In the genomic region with DNA sequence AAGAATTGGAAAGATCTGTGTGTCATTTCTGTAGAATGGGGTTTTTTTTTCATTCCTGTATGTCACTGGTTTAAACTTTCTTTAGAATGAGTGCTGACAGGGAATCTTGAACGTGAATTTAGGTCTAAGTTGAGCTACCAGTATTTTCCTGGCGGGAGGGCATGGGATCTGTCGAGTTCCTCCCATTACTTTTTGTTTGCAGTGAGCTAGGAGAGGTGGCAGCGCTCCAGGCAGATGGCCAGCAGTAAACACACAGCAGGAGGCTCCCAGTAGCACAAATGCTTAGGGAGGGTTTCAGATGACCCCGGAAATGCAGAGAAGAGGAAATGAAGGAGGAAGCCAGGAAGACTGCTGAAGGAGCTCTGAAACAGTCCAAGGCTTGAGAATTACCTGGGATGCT, we compare ENCODE assay signal across 10 cellular contexts.
DNase-seq lines count a peak whose midpoint lies in the region; ATAC-seq, FAIRE-seq and TF ChIP-seq lines count a peak whose summit lies in the region.
"Had no signal": no experiment of that assay in that cellular context is flagged by ENCODE, and none has a peak within 500 bp of the region (broad histone marks: within the 10 kb centered on the region; RNA-seq: fewer than 3 reads in every experiment).

No MANE protein-coding gene starts in this region.

- H3K23ac ChIP-seq in H1 (ENCODE audit: insufficient read length) (no peak overlapping the region), trophoblast cell (ENCODE audit: low read length) (no peak overlapping the region)

- H3K79me1 ChIP-seq in H1 (ENCODE audit: low read depth, low read length) (no peaks in the 10 kb centered on the region), trophoblast cell (ENCODE audit: low read length) (no peaks in the 10 kb centered on the region)

- no peaks in the 10 kb centered on the region for H3K9me3 ChIP-seq in HCT116 (ENCODE audit: control insufficient read depth in 1 of 2, insufficient read depth in 1 of 2, low read depth in 1 of 2, low read length in 2 of 2)
- H3K9me3 ChIP-seq in H1 (ENCODE audit: insufficient read depth in 2 of 2, low read depth in 1 of 2, low read length in 1 of 2), result no peaks in the 10 kb centered on the region; a peak in 1 of 4 replicates
- H3K9me3 ChIP-seq in trophoblast cell (ENCODE audit: insufficient read depth, low read depth, low read length), result no peaks in the 10 kb centered on the region

- H2BK12ac ChIP-seq in H1 (ENCODE audit: low read depth, low read length) (no peak overlapping the region), trophoblast cell (ENCODE audit: low read length) (no peak overlapping the region)

- H2BK15ac ChIP-seq in H1 (ENCODE audit: low read length), result no peak overlapping the region

- H3K4me2 ChIP-seq in HCT116 (ENCODE audit: low read length) (0 out of 2 replicates have a peak overlapping the region, but pooled peaks have one; percentile 22), H1 (ENCODE audit: insufficient read depth in 1 of 2, low read depth in 2 of 2, low read length in 2 of 2) (no peak overlapping the region), trophoblast cell (ENCODE audit: low read length) (no peak overlapping the region)

- WGBS in H1 (ENCODE audit: extremely low coverage in 1 of 2, insufficient coverage in 1 of 2, insufficient read length in 1 of 2, insufficient replicate concordance in 2 of 2, low coverage in 1 of 2, low lambda C conversion rate in 2 of 2, missing lambda C conversion rate in 1 of 2), 2 experiments, result 47% methylated on average over 5 of the region's 5 CpGs; no CpG with 5 or more reads in 1 of the 2 experiments
- WGBS in trophoblast cell (ENCODE audit: extremely low coverage, insufficient coverage, insufficient read length), result no CpG with 5 or more reads among the region's 5 CpGs

- no peak overlapping the region for H4K8ac ChIP-seq in H1 (ENCODE audit: extremely low read depth, insufficient read depth, low read length)
- H4K8ac ChIP-seq in trophoblast cell (ENCODE audit: low read depth, low read length), result no peak overlapping the region

- H3K36me3 ChIP-seq in HCT116 (ENCODE audit: control insufficient read depth in 1 of 2, insufficient read depth in 2 of 2, low read length in 2 of 2) (no peaks in the 10 kb centered on the region), H1 (ENCODE audit: control insufficient read depth in 2 of 4, insufficient read depth in 4 of 4, low read length in 3 of 4) (peaks cover 0 to 7% (median 0%) of the 10 kb centered on the region in 4 experiments; a peak in 2 of 8 replicates), trophoblast cell (ENCODE audit: control insufficient read depth in 1 of 2, insufficient read depth in 2 of 2, low read length in 2 of 2) (no peaks in the 10 kb centered on the region)

- POLR2A ChIA-PET in HCT116 (lab: Charles Lee) (no interaction called here), H1 (lab: Charles Lee; ENCODE audit: partially characterized antibody) (no interaction called here)

- H2AK5ac ChIP-seq in H1 (ENCODE audit: low read depth, low read length) (no peak overlapping the region), trophoblast cell (ENCODE audit: low read length) (no peak overlapping the region)

- H3K4me1 Mint-ChIP-seq in activated naive CD8-positive, alpha-beta T cell treated with anti-CD3 and anti-CD28 coated beads for 36 hours, result peaks cover 30% of the 10 kb centered on the region

- TF ChIP-seq POLR2A in HCT116 (IDR thresholded peaks at IDR 0.05; ENCODE audit: borderline replicate concordance, extremely low read depth, insufficient read depth, insufficient read length), result no peak
- TF ChIP-seq POLR2A in H1 (IDR thresholded peaks at IDR 0.05; ENCODE audit: control extremely low read depth in 1 of 2, low read depth in 2 of 2, low read length in 2 of 2), result no peak

- H3K27me3 Mint-ChIP-seq in activated naive CD8-positive, alpha-beta T cell treated with anti-CD3 and anti-CD28 coated beads for 36 hours, result no peaks in the 10 kb centered on the region

- H3K79me2 ChIP-seq in HCT116 (ENCODE audit: insufficient read depth, low read length) (no peaks in the 10 kb centered on the region), H1 (ENCODE audit: control insufficient read depth in 1 of 2, insufficient read depth in 2 of 2, low read length in 2 of 2) (no peaks in the 10 kb centered on the region), trophoblast cell (ENCODE audit: control insufficient read depth, insufficient read depth, low read length, poor library complexity) (no peaks in the 10 kb centered on the region)

- H2BK5ac ChIP-seq in H1 (ENCODE audit: low read depth, low read length), result peak overlapping the region; percentile 13; the same call in 1 of the 2 replicates
- H2BK5ac ChIP-seq in trophoblast cell (ENCODE audit: low read depth, low read length, poor library complexity), result no peak overlapping the region

- no peak for TF ChIP-seq EP300 in H1 (IDR thresholded peaks at IDR 0.05; ENCODE audit: borderline replicate concordance in 1 of 2, low read depth in 2 of 2, low read length in 2 of 2)

- H2BK120ac ChIP-seq in H1 (replicated peaks; ENCODE audit: low read depth, low read length), result no peak overlapping the region
- no peak overlapping the region for H2BK120ac ChIP-seq in trophoblast cell (ENCODE audit: insufficient read depth, low read length, poor library complexity)

- no peak overlapping the region for H3K27ac Mint-ChIP-seq in activated naive CD8-positive, alpha-beta T cell treated with anti-CD3 and anti-CD28 coated beads for 36 hours

- H3K4ac ChIP-seq in H1 (replicated peaks; ENCODE audit: insufficient read length, low read depth, low read length) (no peak overlapping the region), trophoblast cell (ENCODE audit: low read depth, low read length) (no peak overlapping the region)

- TF ChIP-seq CTCF in HCT116 (IDR thresholded peaks at IDR 0.05 in 2 of 3, conservative IDR thresholded peaks at IDR 0.05 in 1 of 3; ENCODE audit: borderline replicate concordance in 1 of 3, insufficient read depth in 1 of 3, low read depth in 2 of 3, low read length in 2 of 3), result no peak
- no peak for TF ChIP-seq CTCF in H1 (IDR thresholded peaks at IDR 0.05; ENCODE audit: control extremely low read depth in 1 of 3, insufficient read depth in 1 of 3, low read depth in 1 of 3, low read length in 3 of 3)

- H3K27me3 ChIP-seq in HCT116 (ENCODE audit: insufficient read depth, low read length) (no peaks in the 10 kb centered on the region), H1 (replicated peaks in 1 of 4; ENCODE audit: control insufficient read depth in 3 of 4, extremely low read depth in 1 of 4, insufficient read depth in 3 of 4, low read length in 3 of 4) (no peaks in the 10 kb centered on the region), trophoblast cell (ENCODE audit: insufficient read depth, low read length) (no peaks in the 10 kb centered on the region)

- no peaks in the 10 kb centered on the region for H3K9me3 Mint-ChIP-seq in activated naive CD8-positive, alpha-beta T cell treated with anti-CD3 and anti-CD28 coated beads for 36 hours

- TF ChIP-seq RAD21 in HCT116 (IDR thresholded peaks at IDR 0.05; ENCODE audit: low read depth) (no peak), H1 (IDR thresholded peaks at IDR 0.05 in 1 of 2, conservative IDR thresholded peaks at IDR 0.05 in 1 of 2; ENCODE audit: low read depth in 2 of 2, low read length in 2 of 2) (no peak)

- peak overlapping the region; percentile 14 for H3K56ac ChIP-seq in H1 (replicated peaks; ENCODE audit: insufficient read length, low read depth, low read length)

- no peak overlapping the region for H2BK20ac ChIP-seq in H1 (ENCODE audit: low read length)

- CTCF ChIA-PET in HCT116 (lab: Charles Lee) (no interaction called here), H1 (lab: Charles Lee; ENCODE audit: partially characterized antibody) (no interaction called here)

- intact Hi-C loops in HCT116 (cut with micrococcal nuclease), result no loop called here

- H4K12ac ChIP-seq in trophoblast cell (ENCODE audit: low read depth, low read length), result no peak overlapping the region

- H4K5ac ChIP-seq in H1 (ENCODE audit: insufficient read length, low read depth, low read length), result no peak overlapping the region

- BruUV-seq in HCT116 (replicated peaks; lab: Mats Ljungman, UMichigan), result no TSS peak

- RAD21 ChIA-PET in HCT116 (lab: Charles Lee; ENCODE audit: low non-redundant PET in 1 of 2, low total read pairs in 2 of 2, uncharacterized antibody in 2 of 2, unreplicated experiment in 2 of 2), result no interaction called here

- H3K14ac ChIP-seq in H1 (ENCODE audit: insufficient read length) (no peak overlapping the region), trophoblast cell (ENCODE audit: low read length) (no peak overlapping the region)

- no peak overlapping the region for H4K91ac ChIP-seq in H1 (replicated peaks; ENCODE audit: insufficient read length, low read length)
- no peak overlapping the region for H4K91ac ChIP-seq in trophoblast cell (ENCODE audit: low read depth, low read length)

- H3K23me2 ChIP-seq in H1 (ENCODE audit: low read depth, low read length), result no peaks in the 10 kb centered on the region

- H3K4me1 ChIP-seq in HCT116 (ENCODE audit: control insufficient read depth in 1 of 2, insufficient read depth in 2 of 2, low read length in 2 of 2) (peaks cover 4 to 11% of the 10 kb centered on the region in 2 experiments; a peak in 3 of 4 replicates), H1 (replicated peaks in 1 of 4; ENCODE audit: control insufficient read depth in 3 of 4, insufficient read depth in 4 of 4, low read length in 3 of 4) (peaks cover 0 to 12% (median 9%) of the 10 kb centered on the region in 4 experiments; a peak in 4 of 7 replicates), trophoblast cell (ENCODE audit: control insufficient read depth in 1 of 2, insufficient read depth in 2 of 2, low read length in 2 of 2) (peaks cover 0 to 2% of the 10 kb centered on the region in 2 experiments)

- H3K18ac ChIP-seq in H1 (ENCODE audit: extremely low read depth, low read length) (no peak overlapping the region), trophoblast cell (ENCODE audit: low read length) (no peak overlapping the region)

- H3K36me3 Mint-ChIP-seq in activated naive CD8-positive, alpha-beta T cell treated with anti-CD3 and anti-CD28 coated beads for 36 hours, result peaks cover 52% of the 10 kb centered on the region

- DNase-seq in HCT116 (ENCODE audit: low read depth, low spot score) (no peak), NCI-H345 treated with DMSO at 0.1 percent for 48 hours (lab: John Stamatoyannopoulos, UW; ENCODE audit: unreplicated experiment) (peak; percentile 51), H1 (ENCODE audit: low read depth in 1 of 2, low spot score in 2 of 2) (no peak), trophoblast cell (peak; percentile 62 to 71), T-helper 1 cell (no peak)
- DNase-seq in stimulated activated CD4-positive, alpha-beta T cell treated with anti-CD3 and anti-CD28 coated beads, Interleukin-2, amount 100 ng/mL, for 48 hours, result no peak
- no peak for DNase-seq in activated naive CD8-positive, alpha-beta T cell treated with anti-CD3 and anti-CD28 coated beads for 36 hours
- no peak for DNase-seq in effector CD4-positive, alpha-beta T cell
- DNase-seq: NK-92 treated with Interleukin-12 subunit alpha and Interleukin-12 subunit beta, amount 100 ng/mL, for 24 hours had no signal

- H3K27ac ChIP-seq in HCT116 (ENCODE audit: low read depth, low read length) (no peak overlapping the region), H1 (ENCODE audit: low read depth, low read length) (no peak overlapping the region), trophoblast cell (ENCODE audit: low read depth, low read length) (no peak overlapping the region)

- FAIRE-seq in H1 (lab: Jason Lieb, UNC), result no peak
- FAIRE-seq: endometrium had no signal

- no peaks in the 10 kb centered on the region for H3K9me2 ChIP-seq in HCT116 (ENCODE audit: insufficient read depth)

- no peak overlapping the region for H3K4me3 ChIP-seq in HCT116 (replicated peaks in 1 of 2; ENCODE audit: low read depth in 1 of 2, low read length in 2 of 2)
- peak overlapping the region in 1 of 4 experiments; percentile 2; a peak in 1 of 8 replicates for H3K4me3 ChIP-seq in H1 (ENCODE audit: extremely low read depth in 1 of 4, insufficient read depth in 2 of 4, low read depth in 3 of 4, low read length in 4 of 4)
- no peak overlapping the region for H3K4me3 ChIP-seq in trophoblast cell (ENCODE audit: low read depth, low read length)

- ATAC-seq in HCT116, result no peak

- H4K20me1 ChIP-seq in HCT116 (ENCODE audit: insufficient read depth) (no peaks in the 10 kb centered on the region), H1 (replicated peaks in 1 of 2; ENCODE audit: control insufficient read depth in 1 of 2, insufficient read depth in 2 of 2, low read length in 2 of 2) (no peaks in the 10 kb centered on the region)

- H3K4me3 Mint-ChIP-seq in activated naive CD8-positive, alpha-beta T cell treated with anti-CD3 and anti-CD28 coated beads for 36 hours, result no peak overlapping the region

- H3K9ac ChIP-seq in HCT116 (ENCODE audit: low read length), result no peak overlapping the region
- H3K9ac ChIP-seq in H1 (replicated peaks in 1 of 4; ENCODE audit: extremely low read depth in 1 of 4, low read depth in 3 of 4, low read length in 3 of 4), result no peak overlapping the region
- no peak overlapping the region for H3K9ac ChIP-seq in trophoblast cell (ENCODE audit: low read length)

- H2AFZ ChIP-seq in HCT116 (ENCODE audit: low read depth, low read length, poor library complexity, severe bottlenecking) (no peak overlapping the region), H1 (ENCODE audit: low read length) (no peak overlapping the region), trophoblast cell (ENCODE audit: insufficient read depth, low read length, poor library complexity) (no peak overlapping the region)

Comparison
In these comparisons a context has a peak if more than half of its experiments do, and no peak if none do; other contexts are left out.
1. DNase-seq: peak in NCI-H345 treated with DMSO at 0.1 percent for 48 hours (single experiment) and trophoblast cell (2 of 2); none in HCT116 (single experiment), H1 (0 of 2), T-helper 1 cell (0 of 5), stimulated activated CD4-positive, alpha-beta T cell treated with anti-CD3 and anti-CD28 coated beads, Interleukin-2, amount 100 ng/mL, for 48 hours (0 of 2), activated naive CD8-positive, alpha-beta T cell treated with anti-CD3 and anti-CD28 coated beads for 36 hours (single experiment) and effector CD4-positive, alpha-beta T cell (single experiment).
2. Of the 16 proteins assayed by ChIP-seq in both H1 and HCT116: peak only in H1: EGR1 and MAX; only in HCT116: none; in both: none; in neither: 14.